Comparison of ENCODE assay signal across 9 cellular contexts in genomic region chr6:156617376-156617775, GRCh38.
DNase-seq lines count a peak whose midpoint lies in the region; ATAC-seq and TF ChIP-seq lines count a peak whose summit lies in the region.
"Had no signal": no experiment of that assay in that cellular context is flagged by ENCODE, and none has a peak within 500 bp of the region (broad histone marks: within the 10 kb centered on the region; RNA-seq: fewer than 3 reads in every experiment).

No MANE protein-coding gene starts in this region.

- H2BK5ac ChIP-seq in neuronal stem cell (ENCODE audit: low read length) = no peak overlapping the region

- no CpG with 5 or more reads among the region's 10 CpGs for WGBS in neuronal stem cell (ENCODE audit: extremely low coverage in 2 of 2, insufficient read length in 2 of 2, insufficient replicate concordance in 1 of 2), 2 donors

- H3K4ac ChIP-seq in neuronal stem cell (ENCODE audit: low read length) = no peak overlapping the region

- peak overlapping the region; percentile 41 for H3K4me2 ChIP-seq in parathyroid adenoma (ENCODE audit: low read length)
- no peak overlapping the region for H3K4me2 ChIP-seq in neuronal stem cell (ENCODE audit: insufficient read depth, low read length, poor library complexity, severe bottlenecking)
- H3K4me2 ChIP-seq: smooth muscle cell had no signal

- H4K91ac ChIP-seq in neuronal stem cell (ENCODE audit: low read depth, low read length, poor library complexity) = no peak overlapping the region

- POLR2A ChIA-PET in HEK293 (lab: Yijun Ruan, JAX) = interaction anchor here (0.8 kb wide), 1 partner anchor 152 kb away, joined by 7 read pairs; no protein-coding TSS in a partner anchor

- DNase-seq in OCI-M1 (lab: John Stamatoyannopoulos, UW) = peak; percentile 77
- DNase-seq in fibroblast of villous mesenchyme (ENCODE audit: low read depth) = peak; percentile 67
- no peak for DNase-seq in natural killer cell treated with Interleukin-12 subunit alpha and Interleukin-12 subunit beta and Interleukin-15 and Interleukin-18, amount 100 ng/mL, for 72 hours (ENCODE audit: low spot score)
- DNase-seq in neuronal stem cell (ENCODE audit: low spot score) = no peak
- no peak for DNase-seq in SW480 (ENCODE audit: low spot score)

- no peak overlapping the region for H2BK15ac ChIP-seq in neuronal stem cell (ENCODE audit: low read length)

- H3K9me3 Mint-ChIP-seq in natural killer cell treated with Interleukin-12 subunit alpha and Interleukin-12 subunit beta and Interleukin-15 and Interleukin-18, amount 100 ng/mL, for 72 hours = peaks cover 5% of the 10 kb centered on the region

- no peak overlapping the region for H3K4me3 ChIP-seq in HEK293 (ENCODE audit: low read depth, low read length)
- H3K4me3 ChIP-seq in fibroblast of villous mesenchyme (ENCODE audit: low read depth, low read length) = no peak overlapping the region
- no peak overlapping the region for H3K4me3 ChIP-seq in parathyroid adenoma (ENCODE audit: low read depth, low read length)
- no peak overlapping the region for H3K4me3 ChIP-seq in neuronal stem cell (ENCODE audit: low read length in 2 of 2)
- H3K4me3 ChIP-seq: smooth muscle cell had no signal

- no peak overlapping the region for H2BK120ac ChIP-seq in neuronal stem cell (ENCODE audit: low read depth, low read length)

- no peaks in the 10 kb centered on the region for H3K4me1 Mint-ChIP-seq in natural killer cell treated with Interleukin-12 subunit alpha and Interleukin-12 subunit beta and Interleukin-15 and Interleukin-18, amount 100 ng/mL, for 72 hours (ENCODE audit: low read depth in 2 of 2)

- peaks cover 18 to 37% of the 10 kb centered on the region in 2 donors for H3K27me3 Mint-ChIP-seq in natural killer cell treated with Interleukin-12 subunit alpha and Interleukin-12 subunit beta and Interleukin-15 and Interleukin-18, amount 100 ng/mL, for 72 hours

- H3K9ac ChIP-seq in parathyroid adenoma = no peak overlapping the region
- H3K9ac ChIP-seq in neuronal stem cell (ENCODE audit: low read depth, low read length, poor library complexity) = no peak overlapping the region

- no peak overlapping the region for H3K4me3 Mint-ChIP-seq in natural killer cell treated with Interleukin-12 subunit alpha and Interleukin-12 subunit beta and Interleukin-15 and Interleukin-18, amount 100 ng/mL, for 72 hours

- H3K18ac ChIP-seq in neuronal stem cell (ENCODE audit: low read length) = no peak overlapping the region

- peaks cover 15% of the 10 kb centered on the region for H3K4me1 ChIP-seq in HEK293 (ENCODE audit: control insufficient read depth, insufficient read depth, low read length)
- peaks cover 17% of the 10 kb centered on the region for H3K4me1 ChIP-seq in parathyroid adenoma
- H3K4me1 ChIP-seq in neuronal stem cell (ENCODE audit: control insufficient read depth in 2 of 2, insufficient read depth in 1 of 2, low read depth in 1 of 2, low read length in 2 of 2) = no peaks in the 10 kb centered on the region

- H2AFZ ChIP-seq in parathyroid adenoma (peak overlapping the region; percentile 33), neuronal stem cell (ENCODE audit: low read length) (no peak overlapping the region)

- no peak overlapping the region for H3K14ac ChIP-seq in neuronal stem cell (ENCODE audit: low read length)

- H3K79me2 ChIP-seq in parathyroid adenoma = no peaks in the 10 kb centered on the region

- no peaks in the 10 kb centered on the region for H3K79me1 ChIP-seq in neuronal stem cell (ENCODE audit: low read depth, low read length)

- TF ChIP-seq CTCF in HEK293 (tag by site-specific recombination; IDR thresholded peaks at IDR 0.05) = peak; percentile 77
- no peak for TF ChIP-seq CTCF in fibroblast of villous mesenchyme (IDR thresholded peaks at IDR 0.05; ENCODE audit: insufficient read depth, low read depth, low read length)
- no peak for TF ChIP-seq CTCF in parathyroid adenoma (IDR thresholded peaks at IDR 0.05)

- no peak overlapping the region for H4K8ac ChIP-seq in neuronal stem cell (ENCODE audit: low read depth, low read length)

- no peak for ATAC-seq in natural killer cell treated with Interleukin-12 subunit alpha and Interleukin-12 subunit beta and Interleukin-15 and Interleukin-18, amount 100 ng/mL, for 72 hours
- no peak for ATAC-seq in HG03196 (IDR thresholded peaks at IDR 0.05; ENCODE audit: unreplicated experiment)

- H3K9me3 ChIP-seq in HEK293 (ENCODE audit: control insufficient read depth, insufficient read depth, low read depth, low read length) (no peaks in the 10 kb centered on the region), parathyroid adenoma (ENCODE audit: control insufficient read depth, low read length) (no peaks in the 10 kb centered on the region), neuronal stem cell (replicated peaks in 1 of 2; ENCODE audit: control insufficient read depth in 2 of 2, insufficient read depth in 1 of 2, low read depth in 1 of 2, low read length in 2 of 2) (no peaks in the 10 kb centered on the region)

- H3K27ac ChIP-seq in HEK293 (ENCODE audit: extremely low read depth, low read depth, low read length) (no peak overlapping the region), parathyroid adenoma (no peak overlapping the region), neuronal stem cell (replicated peaks; ENCODE audit: low read length) (no peak overlapping the region)

- H2BK12ac ChIP-seq in neuronal stem cell (ENCODE audit: low read length) = no peak overlapping the region

- H3K36me3 ChIP-seq in HEK293 (ENCODE audit: control insufficient read depth in 2 of 2, insufficient read depth in 1 of 2, low read length in 2 of 2) (no peaks in the 10 kb centered on the region), parathyroid adenoma (ENCODE audit: control insufficient read depth, insufficient read depth, low read length) (no peaks in the 10 kb centered on the region), neuronal stem cell (replicated peaks in 1 of 2; ENCODE audit: control insufficient read depth in 2 of 2, insufficient read depth in 2 of 2, low read length in 2 of 2) (no peaks in the 10 kb centered on the region)

- no peak overlapping the region for H3K27ac Mint-ChIP-seq in natural killer cell treated with Interleukin-12 subunit alpha and Interleukin-12 subunit beta and Interleukin-15 and Interleukin-18, amount 100 ng/mL, for 72 hours

- H3K27me3 ChIP-seq in parathyroid adenoma (ENCODE audit: control insufficient read depth, insufficient read depth, low read length) (no peaks in the 10 kb centered on the region), neuronal stem cell (ENCODE audit: control insufficient read depth in 3 of 3, insufficient read depth in 3 of 3, low read depth in 1 of 3, low read length in 3 of 3) (no peaks in the 10 kb centered on the region)

- no peak overlapping the region for H3K23ac ChIP-seq in neuronal stem cell (ENCODE audit: low read depth, low read length, poor library complexity)

- no peak overlapping the region for H2AK5ac ChIP-seq in neuronal stem cell (ENCODE audit: low read depth, low read length)

- peaks cover 17% of the 10 kb centered on the region for H3K36me3 Mint-ChIP-seq in natural killer cell treated with Interleukin-12 subunit alpha and Interleukin-12 subunit beta and Interleukin-15 and Interleukin-18, amount 100 ng/mL, for 72 hours

- CTCF ChIA-PET in HEK293 (lab: Yijun Ruan, JAX) = interaction anchor here (0.7 to 1.0 kb wide), 2 partner anchors 15 to 41 kb away, joined by 3 to 4 read pairs; no protein-coding TSS in a partner anchor

TF ChIP-seq in HEK293, 187 proteins besides CTCF, POLR2A, EP300 and RAD21 (continues in another document):
- TF ChIP-seq ZNF548 (tag by site-specific recombination; IDR thresholded peaks at IDR 0.05) = no peak
- peak; percentile 56 for TF ChIP-seq PRDM10 (tag by site-specific recombination; IDR thresholded peaks at IDR 0.05)
- peak; percentile 42 for TF ChIP-seq ZFHX2 (tag by site-specific recombination; conservative IDR thresholded peaks at IDR 0.05)
- peak; percentile 54; the same call in 1 of the 2 replicates for TF ChIP-seq ZBTB17 (tag by site-specific recombination; IDR thresholded peaks at IDR 0.05)
- TF ChIP-seq ZNF660 (tag by site-specific recombination; IDR thresholded peaks at IDR 0.05) = peak; percentile 66
- TF ChIP-seq ZNF600 (tag by site-specific recombination; IDR thresholded peaks at IDR 0.05) = peak; percentile 90; the same call in 1 of the 2 replicates
- 0 out of 2 replicates have a peak, but pooled peaks have one; percentile 34 for TF ChIP-seq ZNF366 (tag by site-specific recombination; conservative IDR thresholded peaks at IDR 0.05)
- 0 out of 2 replicates have a peak, but pooled peaks have one; percentile 16 for TF ChIP-seq ZSCAN30 (tag by site-specific recombination; IDR thresholded peaks at IDR 0.05)
- no peak for TF ChIP-seq FEZF1 (tag by site-specific recombination; IDR thresholded peaks at IDR 0.05)

Comparison
In these comparisons a context has a peak if more than half of its experiments do, and no peak if none do; other contexts are left out.
1. DNase-seq: peak in OCI-M1 (single experiment) and fibroblast of villous mesenchyme (single experiment); none in natural killer cell treated with Interleukin-12 subunit alpha and Interleukin-12 subunit beta and Interleukin-15 and Interleukin-18, amount 100 ng/mL, for 72 hours (single experiment), neuronal stem cell (single experiment) and SW480 (single experiment).